In genomic region chr16:73737637-73738036, GRCh38 we compare ENCODE assay signal across 7 cellular contexts.
"Had no signal": no experiment of that assay in that cellular context is flagged by ENCODE, and none has a peak within 500 bp of the region (broad histone marks: within the 10 kb centered on the region; RNA-seq: fewer than 3 reads in every experiment).

No MANE protein-coding gene starts in this region.

- H3K27ac Mint-ChIP-seq: H9, HFFc6, IgD-negative memory B cell had no signal

- ATAC-seq: HepG2 had no signal

- H3K4me3 Mint-ChIP-seq: H9, HFFc6, IgD-negative memory B cell had no signal

- H3K4me1 Mint-ChIP-seq: H9, IgD-negative memory B cell had no signal

- H3K27ac ChIP-seq: GM23248, HL-60 had no signal

- H3K9me3 Mint-ChIP-seq: HFFc6 had no signal

- H3K9ac ChIP-seq: GM23248 had no signal

- H3K4me3 ChIP-seq: GM23248 had no signal

- DNase-seq: GM23248, H9, HCEC 1CT, HFFc6 had no signal

- H3K27me3 Mint-ChIP-seq: IgD-negative memory B cell had no signal

- H3K36me3 Mint-ChIP-seq: IgD-negative memory B cell had no signal
